Comparison of ENCODE assay signal across 26 cellular contexts in the genomic region with DNA sequence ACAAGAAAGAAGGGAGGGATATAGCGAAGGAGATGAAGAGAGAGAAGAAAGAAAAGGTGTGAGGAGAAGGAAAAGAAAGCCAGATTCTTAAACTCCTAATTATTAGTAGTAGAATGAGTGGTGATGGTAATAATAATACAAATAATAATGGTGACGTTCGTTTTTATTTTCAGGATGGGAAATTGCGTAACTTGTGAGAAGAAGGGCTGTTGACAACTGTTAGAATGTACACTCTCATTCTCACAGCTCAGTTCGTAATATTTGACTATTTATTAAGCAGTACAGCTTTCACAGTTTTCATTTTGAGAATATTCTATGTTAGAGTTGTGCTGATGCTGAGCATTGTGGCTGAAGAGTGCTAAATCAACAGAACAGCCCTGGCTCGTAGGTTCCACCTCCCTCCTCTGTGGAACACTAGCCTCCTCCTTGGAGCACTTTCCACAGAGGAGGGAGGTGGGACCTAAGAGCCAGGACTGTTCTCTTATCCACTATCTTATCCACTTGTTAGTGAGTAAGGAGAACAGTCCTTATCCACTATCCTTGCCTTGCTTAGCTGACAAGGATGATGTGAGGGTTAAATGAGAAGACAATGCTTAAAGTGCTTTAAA.
DNase-seq lines count a peak whose midpoint lies in the region; ATAC-seq and TF ChIP-seq lines count a peak whose summit lies in the region.
"Had no signal": no experiment of that assay in that cellular context is flagged by ENCODE, and none has a peak within 500 bp of the region (broad histone marks: within the 10 kb centered on the region; RNA-seq: fewer than 3 reads in every experiment).

No MANE protein-coding gene starts in this region.

- no peak for ATAC-seq in activated T-cell treated with anti-CD3 and anti-CD28 coated beads, Interleukin-2, amount 50 U/mL, for 72 hours (replicated peaks in 1 of 2)
- ATAC-seq: Panc1 had no signal

- TF ChIP-seq RAD21 in Ishikawa (IDR thresholded peaks at IDR 0.05; ENCODE audit: low read depth), result no peak

- H3K79me2 ChIP-seq in neural progenitor cell (ENCODE audit: low read depth), result no peaks in the 10 kb centered on the region

- H3K36me3 ChIP-seq in neural progenitor cell, result no peaks in the 10 kb centered on the region
- H3K36me3 ChIP-seq: BE2C had no signal

- peaks cover 13% of the 10 kb centered on the region for H3K27me3 Mint-ChIP-seq in activated T-cell treated with anti-CD3 and anti-CD28 coated beads, Interleukin-2, amount 50 U/mL, for 72 hours (ENCODE audit: low read depth)
- peaks cover 2% of the 10 kb centered on the region for H3K27me3 Mint-ChIP-seq in neural progenitor cell (ENCODE audit: insufficient read depth, low read depth)
- H3K27me3 Mint-ChIP-seq in activated T-helper 2 cell treated with anti-CD3 and anti-CD28 coated beads, Interferon-gamma antibody, Interleukin-2, Interleukin-4, amounts not matched to agents 10 μg/mL and 5 μg/mL and 100 μg/mL, durations not matched to agents 14 hours and 24 hours and 36 hours (ENCODE audit: low read depth), result peaks cover 2% of the 10 kb centered on the region

- intact Hi-C loops in activated T-helper 2 cell treated with anti-CD3 and anti-CD28 coated beads, Interferon-gamma antibody, Interleukin-2, Interleukin-4, amounts not matched to agents 10 μg/mL and 5 μg/mL and 100 μg/mL, durations not matched to agents 14 hours and 24 hours and 36 hours (cut with micrococcal nuclease), result no loop called here

- H3K9me3 ChIP-seq in neural progenitor cell (ENCODE audit: low read depth), result no peaks in the 10 kb centered on the region
- H3K9me3 ChIP-seq: BE2C had no signal

- no peaks in the 10 kb centered on the region for H4K20me1 ChIP-seq in neural progenitor cell (ENCODE audit: low read depth)

- H3K27ac ChIP-seq in neural progenitor cell, result no peak overlapping the region
- H3K27ac ChIP-seq: 22Rv1, KMS-11, RWPE1 had no signal

- H2AFZ ChIP-seq in neural progenitor cell (replicated peaks), result peak overlapping the region; percentile 27

- no peak for TF ChIP-seq EP300 in Ishikawa (IDR thresholded peaks at IDR 0.05; ENCODE audit: borderline replicate concordance)

- H3K4me3 ChIP-seq in fibroblast of the aortic adventitia (ENCODE audit: low read depth, low read length) (no peak overlapping the region), neural progenitor cell (no peak overlapping the region)

- H3K27ac Mint-ChIP-seq in activated T-cell treated with anti-CD3 and anti-CD28 coated beads, Interleukin-2, amount 50 U/mL, for 72 hours, result peak overlapping the region; percentile 3
- H3K27ac Mint-ChIP-seq in neural progenitor cell, result no peak overlapping the region
- H3K27ac Mint-ChIP-seq in activated T-helper 2 cell treated with anti-CD3 and anti-CD28 coated beads, Interferon-gamma antibody, Interleukin-2, Interleukin-4, amounts not matched to agents 10 μg/mL and 5 μg/mL and 100 μg/mL, durations not matched to agents 14 hours and 24 hours and 36 hours, result no peak overlapping the region
- H3K27ac Mint-ChIP-seq: CD14-positive monocyte had no signal

- H3F3A ChIP-seq in neural progenitor cell (ENCODE audit: low read depth), result peaks cover 19% of the 10 kb centered on the region

- H3K9me3 Mint-ChIP-seq in activated T-cell treated with anti-CD3 and anti-CD28 coated beads, Interleukin-2, amount 50 U/mL, for 72 hours, result no peaks in the 10 kb centered on the region
- H3K9me3 Mint-ChIP-seq in neural progenitor cell, result no peaks in the 10 kb centered on the region
- no peaks in the 10 kb centered on the region for H3K9me3 Mint-ChIP-seq in activated T-helper 2 cell treated with anti-CD3 and anti-CD28 coated beads, Interferon-gamma antibody, Interleukin-2, Interleukin-4, amounts not matched to agents 10 μg/mL and 5 μg/mL and 100 μg/mL, durations not matched to agents 14 hours and 24 hours and 36 hours

- H3K27me3 ChIP-seq in neural progenitor cell, result no peaks in the 10 kb centered on the region
- H3K27me3 ChIP-seq: BE2C had no signal

- H3K36me3 Mint-ChIP-seq in activated T-cell treated with anti-CD3 and anti-CD28 coated beads, Interleukin-2, amount 50 U/mL, for 72 hours (ENCODE audit: insufficient read depth in 2 of 2), result no peaks in the 10 kb centered on the region
- H3K36me3 Mint-ChIP-seq in neural progenitor cell, result no peaks in the 10 kb centered on the region
- H3K36me3 Mint-ChIP-seq in activated T-helper 2 cell treated with anti-CD3 and anti-CD28 coated beads, Interferon-gamma antibody, Interleukin-2, Interleukin-4, amounts not matched to agents 10 μg/mL and 5 μg/mL and 100 μg/mL, durations not matched to agents 14 hours and 24 hours and 36 hours (ENCODE audit: low read depth), result no peaks in the 10 kb centered on the region
- H3K36me3 Mint-ChIP-seq: CD14-positive monocyte had no signal

- peaks cover 35% of the 10 kb centered on the region for H3K4me1 ChIP-seq in neural progenitor cell
- H3K4me1 ChIP-seq: BE2C had no signal

- H3K4me2 ChIP-seq in neural progenitor cell, result no peak overlapping the region
- H3K4me2 ChIP-seq: KMS-11 had no signal

- H3K9ac ChIP-seq in neural progenitor cell, result no peak overlapping the region
- H3K9ac ChIP-seq: KMS-11 had no signal

- no peaks in the 10 kb centered on the region for H3K4me1 Mint-ChIP-seq in activated T-cell treated with anti-CD3 and anti-CD28 coated beads, Interleukin-2, amount 50 U/mL, for 72 hours (ENCODE audit: low read depth)
- peaks cover 16% of the 10 kb centered on the region for H3K4me1 Mint-ChIP-seq in neural progenitor cell
- no peaks in the 10 kb centered on the region for H3K4me1 Mint-ChIP-seq in activated T-helper 2 cell treated with anti-CD3 and anti-CD28 coated beads, Interferon-gamma antibody, Interleukin-2, Interleukin-4, amounts not matched to agents 10 μg/mL and 5 μg/mL and 100 μg/mL, durations not matched to agents 14 hours and 24 hours and 36 hours (ENCODE audit: low read depth)
- H3K4me1 Mint-ChIP-seq: CD14-positive monocyte had no signal

- H3K4me3 Mint-ChIP-seq in activated T-cell treated with anti-CD3 and anti-CD28 coated beads, Interleukin-2, amount 50 U/mL, for 72 hours, result no peak overlapping the region
- no peak overlapping the region for H3K4me3 Mint-ChIP-seq in neural progenitor cell
- H3K4me3 Mint-ChIP-seq in activated T-helper 2 cell treated with anti-CD3 and anti-CD28 coated beads, Interferon-gamma antibody, Interleukin-2, Interleukin-4, amounts not matched to agents 10 μg/mL and 5 μg/mL and 100 μg/mL, durations not matched to agents 14 hours and 24 hours and 36 hours (ENCODE audit: low read depth), result no peak overlapping the region
- H3K4me3 Mint-ChIP-seq: CD14-positive monocyte had no signal

- DNase-seq in activated T-cell treated with anti-CD3 and anti-CD28 coated beads, Interleukin-2, amount 50 U/mL, for 72 hours, result no peak
- no peak for DNase-seq in activated T-cell treated with anti-CD3 and anti-CD28 coated beads, Interleukin-2, amount 50 U/mL, for 48 hours
- DNase-seq in fibroblast of the aortic adventitia (ENCODE audit: low read depth) (peak; percentile 10), neural progenitor cell (ENCODE audit: low spot score) (no peak), GM20000 (ENCODE audit: low spot score) (no peak), COLO668 (lab: John Stamatoyannopoulos, UW; ENCODE audit: unreplicated experiment) (no peak)
- no peak for DNase-seq in activated T-helper 2 cell treated with anti-CD3 and anti-CD28 coated beads, Interferon-gamma antibody, Interleukin-2, Interleukin-4, amounts not matched to agents 10 μg/mL and 5 μg/mL and 100 μg/mL, durations not matched to agents 14 hours and 24 hours and 36 hours (ENCODE audit: low spot score)
- DNase-seq: ACHN, BE2C, DMS153, DND-41, H7, NCI-H1092, NCI-H1417 treated with DMSO at 0.1 percent for 48 hours, NCI-H1694 treated with DMSO at 0.1 percent for 48 hours, NCI-H2081, NCI-H2227 treated with DMSO at 0.1 percent for 48 hours, NCI-H510A, NCI-H69, SHP77 had no signal

- TF ChIP-seq CTCF in fibroblast of the aortic adventitia (IDR thresholded peaks at IDR 0.05; ENCODE audit: insufficient read depth, low read length), result no peak
- TF ChIP-seq CTCF in neural progenitor cell (IDR thresholded peaks at IDR 0.05), result no peak
- no peak for TF ChIP-seq CTCF in GM20000 (IDR thresholded peaks at IDR 0.05; ENCODE audit: extremely low read depth, missing control alignments)

TF ChIP-seq in Ishikawa, 13 proteins besides CTCF, POLR2A, EP300 and RAD21:
- TF ChIP-seq, protein P1, sequence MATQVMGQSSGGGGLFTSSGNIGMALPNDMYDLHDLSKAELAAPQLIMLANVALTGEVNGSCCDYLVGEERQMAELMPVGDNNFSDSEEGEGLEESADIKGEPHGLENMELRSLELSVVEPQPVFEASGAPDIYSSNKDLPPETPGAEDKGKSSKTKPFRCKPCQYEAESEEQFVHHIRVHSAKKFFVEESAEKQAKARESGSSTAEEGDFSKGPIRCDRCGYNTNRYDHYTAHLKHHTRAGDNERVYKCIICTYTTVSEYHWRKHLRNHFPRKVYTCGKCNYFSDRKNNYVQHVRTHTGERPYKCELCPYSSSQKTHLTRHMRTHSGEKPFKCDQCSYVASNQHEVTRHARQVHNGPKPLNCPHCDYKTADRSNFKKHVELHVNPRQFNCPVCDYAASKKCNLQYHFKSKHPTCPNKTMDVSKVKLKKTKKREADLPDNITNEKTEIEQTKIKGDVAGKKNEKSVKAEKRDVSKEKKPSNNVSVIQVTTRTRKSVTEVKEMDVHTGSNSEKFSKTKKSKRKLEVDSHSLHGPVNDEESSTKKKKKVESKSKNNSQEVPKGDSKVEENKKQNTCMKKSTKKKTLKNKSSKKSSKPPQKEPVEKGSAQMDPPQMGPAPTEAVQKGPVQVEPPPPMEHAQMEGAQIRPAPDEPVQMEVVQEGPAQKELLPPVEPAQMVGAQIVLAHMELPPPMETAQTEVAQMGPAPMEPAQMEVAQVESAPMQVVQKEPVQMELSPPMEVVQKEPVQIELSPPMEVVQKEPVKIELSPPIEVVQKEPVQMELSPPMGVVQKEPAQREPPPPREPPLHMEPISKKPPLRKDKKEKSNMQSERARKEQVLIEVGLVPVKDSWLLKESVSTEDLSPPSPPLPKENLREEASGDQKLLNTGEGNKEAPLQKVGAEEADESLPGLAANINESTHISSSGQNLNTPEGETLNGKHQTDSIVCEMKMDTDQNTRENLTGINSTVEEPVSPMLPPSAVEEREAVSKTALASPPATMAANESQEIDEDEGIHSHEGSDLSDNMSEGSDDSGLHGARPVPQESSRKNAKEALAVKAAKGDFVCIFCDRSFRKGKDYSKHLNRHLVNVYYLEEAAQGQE (IDR thresholded peaks at IDR 0.05; ENCODE audit: low read depth), result no peak
- TF ChIP-seq NFIC (IDR thresholded peaks at IDR 0.05) (no peak), CEBPB (IDR thresholded peaks at IDR 0.05) (0 out of 2 replicates have a peak, but pooled peaks have one; percentile 29)
